ENCODE assay signal across 9 cellular contexts in genomic region chr17:34378664-34379101, GRCh38. TPM values are rescaled to one million over a fixed set of nuclear protein-coding genes. Genes with fewer than 3 reads are reported as not detected.
DNase-seq lines count a peak whose midpoint lies in the region; ATAC-seq, FAIRE-seq and TF ChIP-seq lines count a peak whose summit lies in the region.
"Had no signal": no experiment of that assay in that cellular context is flagged by ENCODE, and none has a peak within 500 bp of the region (broad histone marks: within the 10 kb centered on the region; RNA-seq: fewer than 3 reads in every experiment).

No MANE protein-coding gene starts in this region.

- peaks cover 26% of the 10 kb centered on the region for H3K27me3 Mint-ChIP-seq in activated CD4-positive, alpha-beta memory T cell treated with anti-CD3 and anti-CD28 coated beads for 36 hours
- H3K27me3 Mint-ChIP-seq in chondrocyte (ENCODE audit: low read depth): peaks cover 7% of the 10 kb centered on the region

- peak; percentile 23 for DNase-seq in AG08396 (ENCODE audit: low spot score)
- DNase-seq in activated CD4-positive, alpha-beta memory T cell treated with anti-CD3 and anti-CD28 coated beads for 36 hours: peak; percentile 43
- DNase-seq in activated effector memory CD4-positive, alpha-beta T cell treated with Interleukin-2 at 50 U/mL for 16 hours: no peak
- no peak for DNase-seq in chondrocyte (ENCODE audit: low spot score)
- no peak for DNase-seq in HTR-8/SVneo (ENCODE audit: insufficient read length, low spot score)
- DNase-seq in COLO829 (ENCODE audit: low spot score): no peak
- DNase-seq: foreskin melanocyte had no signal

- H3K27ac Mint-ChIP-seq in activated CD4-positive, alpha-beta memory T cell treated with anti-CD3 and anti-CD28 coated beads for 36 hours: no peak overlapping the region
- H3K27ac Mint-ChIP-seq in chondrocyte (ENCODE audit: unreplicated experiment): no peak overlapping the region

- no peaks in the 10 kb centered on the region for H3K36me3 Mint-ChIP-seq in activated CD4-positive, alpha-beta memory T cell treated with anti-CD3 and anti-CD28 coated beads for 36 hours
- no peaks in the 10 kb centered on the region for H3K36me3 Mint-ChIP-seq in chondrocyte (ENCODE audit: low read depth)

- no peak for FAIRE-seq in HTR-8/SVneo (lab: Jason Lieb, UNC)

- no peak overlapping the region for H3K4me3 Mint-ChIP-seq in activated CD4-positive, alpha-beta memory T cell treated with anti-CD3 and anti-CD28 coated beads for 36 hours
- no peak overlapping the region for H3K4me3 Mint-ChIP-seq in chondrocyte (ENCODE audit: unreplicated experiment)

- POLR2A ChIA-PET in activated CD4-positive, alpha-beta memory T cell treated with anti-CD3 and anti-CD28 coated beads for 36 hours (lab: Charles Lee): no interaction called here

- CTCF ChIA-PET in activated CD4-positive, alpha-beta memory T cell treated with anti-CD3 and anti-CD28 coated beads for 36 hours (lab: Charles Lee): interaction anchor here (2.3 to 3.3 kb wide), 2 partner anchors 17 to 178 kb away, joined by 13 to 14 read pairs; no protein-coding TSS in a partner anchor

- no peak for TF ChIP-seq CTCF in chondrocyte (IDR thresholded peaks at IDR 0.05)

- H3K4me1 Mint-ChIP-seq in activated CD4-positive, alpha-beta memory T cell treated with anti-CD3 and anti-CD28 coated beads for 36 hours (ENCODE audit: low read depth): peaks cover 50% of the 10 kb centered on the region
- no peaks in the 10 kb centered on the region for H3K4me1 Mint-ChIP-seq in chondrocyte (ENCODE audit: low read depth)

- ATAC-seq in GM18907 (IDR thresholded peaks at IDR 0.05; ENCODE audit: unreplicated experiment) (peak; percentile 80), HG03280 (IDR thresholded peaks at IDR 0.05; ENCODE audit: unreplicated experiment) (peak; percentile 84)

- intact Hi-C loops in activated CD4-positive, alpha-beta memory T cell treated with anti-CD3 and anti-CD28 coated beads for 36 hours (cut with micrococcal nuclease): loop anchor here (1.0 kb wide), 1 partner anchor 177 kb away; no protein-coding TSS in a partner anchor

- no peaks in the 10 kb centered on the region for H3K9me3 Mint-ChIP-seq in activated CD4-positive, alpha-beta memory T cell treated with anti-CD3 and anti-CD28 coated beads for 36 hours
- no peaks in the 10 kb centered on the region for H3K9me3 Mint-ChIP-seq in chondrocyte (ENCODE audit: low read depth)

RNA-seq across cellular contexts. Expression of gene CCL1, which starts 15.7 kb away (rescaled TPM):
- under 1 TPM; 0.44 to 0.67 TPM for total RNA-seq in activated CD4-positive, alpha-beta memory T cell treated with anti-CD3 and anti-CD28 coated beads for 36 hours
- total RNA-seq in chondrocyte: not detected in 3 replicates

RNA-seq across cellular contexts. Expression of gene CCL13, which starts 22.4 kb away (rescaled TPM):
- total RNA-seq in activated CD4-positive, alpha-beta memory T cell treated with anti-CD3 and anti-CD28 coated beads for 36 hours: not detected
- total RNA-seq in chondrocyte: not detected in 3 replicates

RNA-seq across cellular contexts. Expression of gene CCL8, which starts 59.4 kb away (rescaled TPM):
- total RNA-seq in activated CD4-positive, alpha-beta memory T cell treated with anti-CD3 and anti-CD28 coated beads for 36 hours: not detected
- not detected in 3 replicates for total RNA-seq in chondrocyte

Comparison
In these comparisons a context has a peak if more than half of its experiments do, and no peak if none do; other contexts are left out.
1. DNase-seq: peak in AG08396 (single experiment) and activated CD4-positive, alpha-beta memory T cell treated with anti-CD3 and anti-CD28 coated beads for 36 hours (single experiment); none in activated effector memory CD4-positive, alpha-beta T cell treated with Interleukin-2 at 50 U/mL for 16 hours (single experiment), chondrocyte (single experiment), HTR-8/SVneo (single experiment) and COLO829 (single experiment).